8 cellular contexts compared by ENCODE assay signal in genomic region chr20:17680836-17681740, GRCh38. TPM values are rescaled to one million over a fixed set of nuclear protein-coding genes. Genes with fewer than 3 reads are reported as not detected.
DNase-seq lines count a peak whose midpoint lies in the region; ATAC-seq and TF ChIP-seq lines count a peak whose summit lies in the region.

No MANE protein-coding gene starts in this region.

- intact Hi-C loops in right lobe of liver (cut with DNase I): loop anchor here (10.0 kb wide), 3 partner anchors 114 to 204 kb away; no protein-coding TSS in a partner anchor

- TF ChIP-seq POLR2A in right lobe of liver (IDR thresholded peaks at IDR 0.05): no peak

- peaks cover 0 to 63% (median 27%) of the 10 kb centered on the region in 4 donors for H3K4me1 ChIP-seq in right lobe of liver

- ATAC-seq in HG02938 (IDR thresholded peaks at IDR 0.05; ENCODE audit: unreplicated experiment) (peak; percentile 23), right lobe of liver (peak; percentile 19 to 45 (median 39))

- H3K4me3 ChIP-seq in right lobe of liver: peak overlapping the region; percentile 74 to 89 (median 85)

- peak; percentile 40 to 92 (median 68) for TF ChIP-seq CTCF in right lobe of liver (IDR thresholded peaks at IDR 0.05)

- DNase-seq in NK-92 treated with Interleukin-12 subunit alpha and Interleukin-12 subunit beta, amount 100 ng/mL, for 24 hours (lab: John Stamatoyannopoulos, UW): peak; percentile 52
- DNase-seq in NK-92 (lab: John Stamatoyannopoulos, UW; ENCODE audit: unreplicated experiment): no peak
- DNase-seq in NCI-H345 (lab: John Stamatoyannopoulos, UW): peak; percentile 84
- peak; percentile 70 to 73 for DNase-seq in activated CD4-positive, alpha-beta T cell treated with anti-CD3 and anti-CD28 coated beads, Interleukin-2, amount 50 U/mL, for 4 hours
- DNase-seq in dermis microvascular lymphatic vessel endothelial cell (ENCODE audit: low read depth in 2 of 2): peak; percentile 29 to 73
- DNase-seq in right lobe of liver: peak; percentile 88 to 90 (median 90)
- peak; percentile 79 for DNase-seq in stimulated activated CD4-positive, alpha-beta T cell treated with anti-CD3 and anti-CD28 coated beads, Interleukin-4, amount 100 ng/mL, for 24 hours

- peaks cover 0 to 12% (median 0%) of the 10 kb centered on the region in 4 donors for H3K36me3 ChIP-seq in right lobe of liver

- under 1% methylated on average over 42 of the region's 112 CpGs for WGBS in right lobe of liver (ENCODE audit: insufficient coverage, low coverage, low lambda C conversion rate, missing lambda C conversion rate)

- H3K9me3 ChIP-seq in right lobe of liver: no peaks in the 10 kb centered on the region

- H3K27ac ChIP-seq in right lobe of liver: peak overlapping the region; percentile 83 to 94 (median 87)

- no peaks in the 10 kb centered on the region for H3K27me3 ChIP-seq in right lobe of liver

RNA-seq across cellular contexts. Expression of gene RRBP1, which starts 1.0 kb away (rescaled TPM):
- total RNA-seq in dermis microvascular lymphatic vessel endothelial cell (41.6 and 61.1 TPM in 2 replicates), right lobe of liver (100 to 1,000 TPM; 121 to 274 (median 193) TPM)

RNA-seq across cellular contexts. Expression of gene BANF2, which starts 18.7 kb away (rescaled TPM):
- not detected in 2 replicates for total RNA-seq in dermis microvascular lymphatic vessel endothelial cell
- total RNA-seq in right lobe of liver: not detected
